In genomic region chr1:164675342-164675904, GRCh38 we compare ENCODE assay signal across 18 cellular contexts.
DNase-seq lines count a peak whose midpoint lies in the region; ATAC-seq and TF ChIP-seq lines count a peak whose summit lies in the region.
"Had no signal": no experiment of that assay in that cellular context is flagged by ENCODE, and none has a peak within 500 bp of the region (broad histone marks: within the 10 kb centered on the region; RNA-seq: fewer than 3 reads in every experiment).

No MANE protein-coding gene starts in this region.

- no peaks in the 10 kb centered on the region for H3K36me3 Mint-ChIP-seq in activated T-cell treated with anti-CD3 and anti-CD28 coated beads, Interleukin-2, amount 50 U/mL, for 72 hours (ENCODE audit: insufficient read depth in 2 of 2)
- H3K36me3 Mint-ChIP-seq in activated T-cell treated with anti-CD3 and anti-CD28 coated beads, Interleukin-2, amount 50 U/mL, for 24 hours (ENCODE audit: low read depth), result no peaks in the 10 kb centered on the region
- no peaks in the 10 kb centered on the region for H3K36me3 Mint-ChIP-seq in stimulated activated effector memory CD8-positive, alpha-beta T cell treated with anti-CD3 and anti-CD28 coated beads, Interleukin-12 subunit alpha, Interleukin-12 subunit beta, amount 100 ng/mL, for 72 hours
- peaks cover 2% of the 10 kb centered on the region for H3K36me3 Mint-ChIP-seq in osteocyte (ENCODE audit: unreplicated experiment)

- no peaks in the 10 kb centered on the region for H3K9me3 Mint-ChIP-seq in activated T-cell treated with anti-CD3 and anti-CD28 coated beads, Interleukin-2, amount 50 U/mL, for 72 hours
- peaks cover 3% of the 10 kb centered on the region for H3K9me3 Mint-ChIP-seq in activated T-cell treated with anti-CD3 and anti-CD28 coated beads, Interleukin-2, amount 50 U/mL, for 24 hours
- peaks cover 5% of the 10 kb centered on the region for H3K9me3 Mint-ChIP-seq in stimulated activated effector memory CD8-positive, alpha-beta T cell treated with anti-CD3 and anti-CD28 coated beads, Interleukin-12 subunit alpha, Interleukin-12 subunit beta, amount 100 ng/mL, for 72 hours
- H3K9me3 Mint-ChIP-seq in osteocyte (ENCODE audit: unreplicated experiment), result no peaks in the 10 kb centered on the region

- no peak for ATAC-seq in activated T-cell treated with anti-CD3 and anti-CD28 coated beads, Interleukin-2, amount 50 U/mL, for 72 hours (replicated peaks in 1 of 2)
- ATAC-seq in foreskin keratinocyte, result peak; percentile 95
- ATAC-seq in stimulated activated effector memory CD8-positive, alpha-beta T cell treated with anti-CD3 and anti-CD28 coated beads, Interleukin-12 subunit alpha, Interleukin-12 subunit beta, amount 100 ng/mL, for 72 hours, result peak; percentile 43

- no peaks in the 10 kb centered on the region for H3K4me1 Mint-ChIP-seq in activated T-cell treated with anti-CD3 and anti-CD28 coated beads, Interleukin-2, amount 50 U/mL, for 72 hours (ENCODE audit: low read depth)
- H3K4me1 Mint-ChIP-seq in activated T-cell treated with anti-CD3 and anti-CD28 coated beads, Interleukin-2, amount 50 U/mL, for 24 hours (ENCODE audit: low read depth), result peaks cover 2% of the 10 kb centered on the region
- no peaks in the 10 kb centered on the region for H3K4me1 Mint-ChIP-seq in stimulated activated effector memory CD8-positive, alpha-beta T cell treated with anti-CD3 and anti-CD28 coated beads, Interleukin-12 subunit alpha, Interleukin-12 subunit beta, amount 100 ng/mL, for 72 hours
- no peaks in the 10 kb centered on the region for H3K4me1 Mint-ChIP-seq in osteocyte (ENCODE audit: unreplicated experiment)

- H3K27me3 Mint-ChIP-seq in activated T-cell treated with anti-CD3 and anti-CD28 coated beads, Interleukin-2, amount 50 U/mL, for 72 hours (ENCODE audit: low read depth), result no peaks in the 10 kb centered on the region
- no peaks in the 10 kb centered on the region for H3K27me3 Mint-ChIP-seq in activated T-cell treated with anti-CD3 and anti-CD28 coated beads, Interleukin-2, amount 50 U/mL, for 24 hours
- no peaks in the 10 kb centered on the region for H3K27me3 Mint-ChIP-seq in osteocyte (ENCODE audit: unreplicated experiment)

- H3K4me1 ChIP-seq in foreskin keratinocyte, result peaks cover 5% of the 10 kb centered on the region
- H3K4me1 ChIP-seq: colonic mucosa, parathyroid adenoma, spleen had no signal

- peak; percentile 4 to 7 for DNase-seq in activated T-cell treated with anti-CD3 and anti-CD28 coated beads, Interleukin-2, amount 50 U/mL, for 72 hours
- DNase-seq in activated T-cell treated with anti-CD3 and anti-CD28 coated beads, Interleukin-2, amount 50 U/mL, for 24 hours, result no peak
- DNase-seq in NCI-H69 (lab: John Stamatoyannopoulos, UW) (peak; percentile 25), foreskin keratinocyte (peak in 1 of 2 donors; percentile 44), NCI-H2029 treated with DMSO at 0.1 percent for 48 hours (lab: John Stamatoyannopoulos, UW) (no peak), osteocyte (ENCODE audit: extremely low spot score, unreplicated experiment) (no peak), inferior parietal cortex (ENCODE audit: extremely low spot score) (no peak)
- DNase-seq in stimulated activated effector memory CD8-positive, alpha-beta T cell treated with anti-CD3 and anti-CD28 coated beads, Interleukin-12 subunit alpha, Interleukin-12 subunit beta, amount 100 ng/mL, for 72 hours (ENCODE audit: low spot score in 2 of 2), result no peak
- DNase-seq: activated CD4-positive, CD25-positive, alpha-beta regulatory T cell treated with anti-CD3 and anti-CD28 coated beads, Interleukin-2, amount 50 U/mL, for 72 hours; activated T-cell treated with anti-CD3 and anti-CD28 coated beads, Interleukin-2, amount 50 U/mL, for 1 hour; colonic mucosa; COR-L47; heart left ventricle; left cardiac atrium; MV-4-11; spleen; T-helper 2 cell had no signal

- no peak overlapping the region for H3K4me3 Mint-ChIP-seq in activated T-cell treated with anti-CD3 and anti-CD28 coated beads, Interleukin-2, amount 50 U/mL, for 72 hours
- H3K4me3 Mint-ChIP-seq in activated T-cell treated with anti-CD3 and anti-CD28 coated beads, Interleukin-2, amount 50 U/mL, for 24 hours, result no peak overlapping the region
- no peak overlapping the region for H3K4me3 Mint-ChIP-seq in stimulated activated effector memory CD8-positive, alpha-beta T cell treated with anti-CD3 and anti-CD28 coated beads, Interleukin-12 subunit alpha, Interleukin-12 subunit beta, amount 100 ng/mL, for 72 hours
- H3K4me3 Mint-ChIP-seq in osteocyte (ENCODE audit: unreplicated experiment), result no peak overlapping the region

- no peak overlapping the region for H3K27ac Mint-ChIP-seq in activated T-cell treated with anti-CD3 and anti-CD28 coated beads, Interleukin-2, amount 50 U/mL, for 72 hours
- no peak overlapping the region for H3K27ac Mint-ChIP-seq in activated T-cell treated with anti-CD3 and anti-CD28 coated beads, Interleukin-2, amount 50 U/mL, for 24 hours
- no peak overlapping the region for H3K27ac Mint-ChIP-seq in stimulated activated effector memory CD8-positive, alpha-beta T cell treated with anti-CD3 and anti-CD28 coated beads, Interleukin-12 subunit alpha, Interleukin-12 subunit beta, amount 100 ng/mL, for 72 hours
- no peak overlapping the region for H3K27ac Mint-ChIP-seq in osteocyte (ENCODE audit: unreplicated experiment)

- no peak overlapping the region for H3K27ac ChIP-seq in foreskin keratinocyte
- H3K27ac ChIP-seq: colonic mucosa, heart left ventricle, parathyroid adenoma, spleen had no signal

- no peaks in the 10 kb centered on the region for H3K27me3 ChIP-seq in foreskin keratinocyte
- H3K27me3 ChIP-seq: colonic mucosa, heart left ventricle, spleen had no signal

- no peak for TF ChIP-seq CTCF in foreskin keratinocyte (conservative IDR thresholded peaks at IDR 0.05)
- TF ChIP-seq CTCF in osteocyte (IDR thresholded peaks at IDR 0.05), result no peak

Comparison
In these comparisons a context has a peak if more than half of its experiments do, and no peak if none do; other contexts are left out.
1. DNase-seq: peak in activated T-cell treated with anti-CD3 and anti-CD28 coated beads, Interleukin-2, amount 50 U/mL, for 72 hours (2 of 2) and NCI-H69 (single experiment); none in activated T-cell treated with anti-CD3 and anti-CD28 coated beads, Interleukin-2, amount 50 U/mL, for 24 hours (single experiment), stimulated activated effector memory CD8-positive, alpha-beta T cell treated with anti-CD3 and anti-CD28 coated beads, Interleukin-12 subunit alpha, Interleukin-12 subunit beta, amount 100 ng/mL, for 72 hours (0 of 2), NCI-H2029 treated with DMSO at 0.1 percent for 48 hours (single experiment), osteocyte (single experiment) and inferior parietal cortex (single experiment).
2. ATAC-seq: peak in foreskin keratinocyte (single experiment) and stimulated activated effector memory CD8-positive, alpha-beta T cell treated with anti-CD3 and anti-CD28 coated beads, Interleukin-12 subunit alpha, Interleukin-12 subunit beta, amount 100 ng/mL, for 72 hours (single experiment); none in activated T-cell treated with anti-CD3 and anti-CD28 coated beads, Interleukin-2, amount 50 U/mL, for 72 hours (0 of 2).